ENCODE assay signal across 8 cellular contexts in the genomic region with DNA sequence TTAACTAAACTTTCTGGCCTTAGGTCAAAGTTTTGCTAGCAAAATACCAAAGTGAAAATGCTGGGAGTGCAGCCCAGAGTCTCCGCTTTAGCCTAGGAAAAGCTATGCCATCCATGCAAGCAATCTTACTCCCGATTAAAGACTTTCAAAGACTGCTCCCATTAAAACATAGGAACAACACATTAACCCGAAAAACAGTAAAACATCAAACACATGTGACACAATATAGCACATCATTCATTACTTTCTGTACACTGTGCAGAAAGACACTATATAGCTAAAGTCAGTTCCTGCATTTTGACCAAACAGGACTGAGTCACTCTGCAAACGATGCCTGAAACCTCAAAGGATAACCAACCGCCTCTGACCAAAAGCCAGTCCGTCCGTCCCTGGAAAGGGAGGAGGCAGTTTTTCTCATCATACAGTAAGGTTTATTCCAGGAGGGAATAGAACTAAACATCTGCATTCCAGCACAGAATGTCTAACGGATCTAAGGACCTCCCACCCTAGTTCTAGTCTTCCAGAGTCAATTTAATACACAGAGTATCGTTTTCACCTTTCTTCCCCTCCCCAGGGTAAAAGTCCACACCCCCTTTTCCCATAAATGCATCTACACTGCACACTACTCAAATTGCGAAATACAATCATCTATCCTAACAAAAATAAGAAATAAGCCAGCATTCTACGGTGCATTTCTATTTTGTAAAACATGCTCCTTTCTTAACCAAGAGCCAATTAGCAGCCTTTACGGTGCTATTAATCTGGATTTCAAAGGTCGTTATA. TPM values are rescaled to one million over a fixed set of nuclear protein-coding genes. Genes with fewer than 3 reads are reported as not detected.
DNase-seq lines count a peak whose midpoint lies in the region; ATAC-seq and TF ChIP-seq lines count a peak whose summit lies in the region.

No MANE protein-coding gene starts in this region.

- intact Hi-C loops in CD14-positive monocyte (cut with micrococcal nuclease) = loop anchor here (5.0 to 10.0 kb wide), 2 partner anchors 185 to 188 kb away; a partner anchor contains a TSS
- intact Hi-C loops in esophagus muscularis mucosa (cut with DNase I) = loop anchor here (5.0 kb wide), 2 partner anchors 65 to 105 kb away; no protein-coding TSS in a partner anchor

- H3K4me1 Mint-ChIP-seq in CD14-positive monocyte (peaks cover 32% of the 10 kb centered on the region), neural progenitor cell (peaks cover 38% of the 10 kb centered on the region)

- in situ Hi-C loops in HAP-1 (cut with MboI; ENCODE audit: low sequenced_read_pairs) = no loop called here

- H3K36me3 Mint-ChIP-seq in CD14-positive monocyte (no peaks in the 10 kb centered on the region), neural progenitor cell (peaks cover 15% of the 10 kb centered on the region)

- no peaks in the 10 kb centered on the region for H3K9me3 Mint-ChIP-seq in CD14-positive monocyte
- peaks cover 12% of the 10 kb centered on the region for H3K9me3 Mint-ChIP-seq in neural progenitor cell

- 4% methylated on average over 13 of the region's 13 CpGs for WGBS in esophagus muscularis mucosa

- no peaks in the 10 kb centered on the region for H3K9me3 ChIP-seq in HAP-1
- no peaks in the 10 kb centered on the region for H3K9me3 ChIP-seq in esophagus muscularis mucosa
- H3K9me3 ChIP-seq in neural progenitor cell (ENCODE audit: low read depth) = no peaks in the 10 kb centered on the region

- peaks cover 20% of the 10 kb centered on the region for H3F3A ChIP-seq in neural progenitor cell (ENCODE audit: low read depth)

- H3K27ac Mint-ChIP-seq in CD14-positive monocyte (peak overlapping the region in 3 of 7 donors; percentile 4 to 90 (median 90)), neural progenitor cell (peak overlapping the region; percentile 96)

- peak overlapping the region; percentile 24 for H3K9ac ChIP-seq in neural progenitor cell

- H4K20me1 ChIP-seq in neural progenitor cell (ENCODE audit: low read depth) = peaks cover 46% of the 10 kb centered on the region

- H3K36me3 ChIP-seq in HAP-1 (replicated peaks) (no peaks in the 10 kb centered on the region), esophagus muscularis mucosa (no peaks in the 10 kb centered on the region), neural progenitor cell (no peaks in the 10 kb centered on the region)

- no peak overlapping the region for H2AFZ ChIP-seq in neural progenitor cell (replicated peaks)

- no peak for TF ChIP-seq EP300 in esophagus muscularis mucosa (IDR thresholded peaks at IDR 0.05)

- peaks cover 0 to 2% (median 0%) of the 10 kb centered on the region in 3 donors for H3K27me3 Mint-ChIP-seq in CD14-positive monocyte (ENCODE audit: low read depth in 3 of 3)
- no peaks in the 10 kb centered on the region for H3K27me3 Mint-ChIP-seq in neural progenitor cell (ENCODE audit: insufficient read depth, low read depth)

- TF ChIP-seq CTCF in CD14-positive monocyte (IDR thresholded peaks at IDR 0.05) (no peak), esophagus muscularis mucosa (IDR thresholded peaks at IDR 0.05) (no peak), neural progenitor cell (IDR thresholded peaks at IDR 0.05) (no peak)

- H3K4me3 ChIP-seq in HAP-1 (peak overlapping the region; percentile 70), esophagus muscularis mucosa (peak overlapping the region; percentile 80 to 95 (median 91)), neural progenitor cell (peak overlapping the region; percentile 87)

- H3K27me3 ChIP-seq in HAP-1 (ENCODE audit: low read depth) (no peaks in the 10 kb centered on the region), esophagus muscularis mucosa (peaks cover 0 to 3% (median 0%) of the 10 kb centered on the region in 4 donors), neural progenitor cell (peaks cover 14% of the 10 kb centered on the region)

- peak overlapping the region; percentile 91 for H3K4me2 ChIP-seq in neural progenitor cell

- DNase-seq in CD14-positive monocyte (ENCODE audit: low spot score) = no peak
- peak; percentile 35 to 36 for DNase-seq in HAP-1 (ENCODE audit: low spot score in 2 of 2)
- DNase-seq in SKM-1 (lab: John Stamatoyannopoulos, UW; ENCODE audit: unreplicated experiment) = peak; percentile 19
- DNase-seq in esophagus muscularis mucosa (ENCODE audit: extremely low spot score) = no peak
- peak; percentile 44 for DNase-seq in neural progenitor cell (ENCODE audit: low spot score)
- DNase-seq in stimulated activated CD8-positive, alpha-beta memory T cell treated with anti-CD3 and anti-CD28 coated beads, Interleukin-4, amount 100 ng/mL, for 48 hours = no peak

- no peak for ATAC-seq in HG02642 (IDR thresholded peaks at IDR 0.05; ENCODE audit: poor library complexity, unreplicated experiment)
- no peak for ATAC-seq in HG02763 (IDR thresholded peaks at IDR 0.05; ENCODE audit: unreplicated experiment)

- peak overlapping the region; percentile 98 to 100 (median 99) for H3K27ac ChIP-seq in esophagus muscularis mucosa (replicated peaks in 1 of 4)
- no peak overlapping the region for H3K27ac ChIP-seq in neural progenitor cell

- H3K79me2 ChIP-seq in neural progenitor cell (ENCODE audit: low read depth) = peaks cover 63% of the 10 kb centered on the region

- H3K4me1 ChIP-seq in HAP-1 = peaks cover 33% of the 10 kb centered on the region
- peaks cover 25 to 69% (median 59%) of the 10 kb centered on the region in 4 donors for H3K4me1 ChIP-seq in esophagus muscularis mucosa
- H3K4me1 ChIP-seq in neural progenitor cell = peaks cover 28% of the 10 kb centered on the region

- no peak for TF ChIP-seq POLR2A in esophagus muscularis mucosa (IDR thresholded peaks at IDR 0.05; ENCODE audit: low read depth)

- H3K4me3 Mint-ChIP-seq in CD14-positive monocyte = peak overlapping the region; percentile 98 to 99
- H3K4me3 Mint-ChIP-seq in neural progenitor cell = peak overlapping the region; percentile 100

RNA-seq across cellular contexts. Expression of a gene that starts 1.7 kb away (rescaled TPM):
- polyA plus RNA-seq in CD14-positive monocyte = 10 to 100 TPM in 1 of 2 donors, 1 to 10 TPM in 1; 2.8 to 10.2 TPM
- total RNA-seq in esophagus muscularis mucosa = 100 to 1,000 TPM in 2 of 4 donors, 10 to 100 TPM in 2; 90.0 to 119 (median 101) TPM
- total RNA-seq in neural progenitor cell (ENCODE audit: low replicate concordance) = 22.3 and 36.1 TPM in 2 replicates

Comparison
In these comparisons a context has a peak if more than half of its experiments do, and no peak if none do; other contexts are left out.
1. DNase-seq: peak in HAP-1 (2 of 2), SKM-1 (single experiment) and neural progenitor cell (single experiment); none in CD14-positive monocyte (single experiment), esophagus muscularis mucosa (single experiment) and stimulated activated CD8-positive, alpha-beta memory T cell treated with anti-CD3 and anti-CD28 coated beads, Interleukin-4, amount 100 ng/mL, for 48 hours (single experiment).
2. Peak in every context shown above with its lines, with median percentiles within 50 percentile points of each other: H3K4me3 ChIP-seq.